In genomic region chr7:97179454-97180104, GRCh38 we compare ENCODE assay signal across 8 cellular contexts.
DNase-seq lines count a peak whose midpoint lies in the region; ATAC-seq and TF ChIP-seq lines count a peak whose summit lies in the region.

No MANE protein-coding gene starts in this region.

- no peak overlapping the region for H3K9ac ChIP-seq in PC-3 (ENCODE audit: low read length)

- WGBS in heart left ventricle, 4 donors: 0 to 5% (median 3%) methylated on average over 2 of the region's 2 CpGs

- intact Hi-C loops in PC-3 (cut with micrococcal nuclease) (loop anchor here (1.0 to 10.0 kb wide), 4 partner anchors 34 to 1465 kb away; no protein-coding TSS in a partner anchor), heart left ventricle (cut with DNase I) (loop anchor here (1.0 to 5.0 kb wide), 3 partner anchors 75 to 1262 kb away; no protein-coding TSS in a partner anchor)

- H3K27ac ChIP-seq in PC-3 (ENCODE audit: low read length): no peak overlapping the region
- H3K27ac ChIP-seq in heart left ventricle: no peak overlapping the region

- no peak overlapping the region for H2AFZ ChIP-seq in PC-3 (ENCODE audit: low read length)

- H3K4me2 ChIP-seq in PC-3 (ENCODE audit: low read length): no peak overlapping the region

- H3K4me1 ChIP-seq in PC-3 (ENCODE audit: insufficient read depth, low read length) (no peaks in the 10 kb centered on the region), heart left ventricle (peaks cover 0 to 3% (median 0%) of the 10 kb centered on the region in 12 donors)

- no peaks in the 10 kb centered on the region for H4K20me1 ChIP-seq in PC-3 (ENCODE audit: low read length)

- H3K9me3 ChIP-seq in PC-3 (ENCODE audit: low read length) (no peaks in the 10 kb centered on the region), heart left ventricle (no peaks in the 10 kb centered on the region)

- ATAC-seq in GM19372 (IDR thresholded peaks at IDR 0.05; ENCODE audit: low read depth, unreplicated experiment) (peak; percentile 79), PC-3 (peak; percentile 71), heart left ventricle (peak in 2 of 4 donors; percentile 52 to 59), HG02610 (IDR thresholded peaks at IDR 0.05; ENCODE audit: unreplicated experiment) (no peak)

- POLR2A ChIA-PET in PC-3 (lab: Charles Lee; ENCODE audit: unreplicated experiment): no interaction called here

- TF ChIP-seq CTCF in PC-3 (conservative IDR thresholded peaks at IDR 0.05; ENCODE audit: low read depth, low read length): peak; percentile 65; the same call in 1 of the 2 replicates
- TF ChIP-seq CTCF in heart left ventricle (IDR thresholded peaks at IDR 0.05): peak; percentile 66 to 88 (median 75)
- peak; percentile 90 for TF ChIP-seq CTCF in retinal pigment epithelial cell (conservative IDR thresholded peaks at IDR 0.05; ENCODE audit: low read depth, low read length)

- in situ Hi-C loops in Caki2 (cut with HindIII; ENCODE audit: low pct_unique_long_range_greater_than_20kb, low sequenced_read_pairs): no loop called here

- H3K27me3 ChIP-seq in PC-3 (ENCODE audit: low read length) (no peaks in the 10 kb centered on the region), heart left ventricle (no peaks in the 10 kb centered on the region)

- DNase-seq in Caki2 (ENCODE audit: low read depth) (peak; percentile 21), HUDEP-2 (lab: John Stamatoyannopoulos, UW; ENCODE audit: unreplicated experiment in 76 of 76) (peak in 46 of 76 experiments; percentile 1 to 54 (median 17)), PC-3 (peak; percentile 60), heart left ventricle (peak in 4 of 5 donors; percentile 26 to 30 (median 28)), retinal pigment epithelial cell (ENCODE audit: low read depth) (peak; percentile 34)
- DNase-seq in activated naive CD4-positive, alpha-beta T cell treated with anti-CD3 and anti-CD28 coated beads, Interleukin-2, amount 50 U/mL, for 16 hours: peak; percentile 37

- TF ChIP-seq POLR2A in heart left ventricle (IDR thresholded peaks at IDR 0.05): no peak

- no peaks in the 10 kb centered on the region for H3K9me2 ChIP-seq in PC-3 (replicated peaks; ENCODE audit: low read length)

- H3F3A ChIP-seq in PC-3 (ENCODE audit: low read length, unreplicated experiment): no peaks in the 10 kb centered on the region

- CTCF ChIA-PET in PC-3 (lab: Charles Lee): interaction anchor here (0.6 to 0.7 kb wide), 5 partner anchors 21 to 1335 kb away, joined by 3 to 7 read pairs (median 3); no protein-coding TSS in a partner anchor

- H3K4me3 ChIP-seq in PC-3 (ENCODE audit: low read length) (no peak overlapping the region), heart left ventricle (no peak overlapping the region), retinal pigment epithelial cell (ENCODE audit: low read length) (no peak overlapping the region)

- H3K36me3 ChIP-seq in PC-3 (ENCODE audit: low read depth, low read length): no peaks in the 10 kb centered on the region
- peaks cover 0 to 20% (median 0%) of the 10 kb centered on the region in 9 donors for H3K36me3 ChIP-seq in heart left ventricle

- H3K79me2 ChIP-seq in PC-3 (ENCODE audit: low read length): no peaks in the 10 kb centered on the region

- BruUV-seq in PC-3 (replicated peaks; lab: Mats Ljungman, UMichigan): no TSS peak
